Comparison of ENCODE assay signal across 8 cellular contexts in the genomic region with DNA sequence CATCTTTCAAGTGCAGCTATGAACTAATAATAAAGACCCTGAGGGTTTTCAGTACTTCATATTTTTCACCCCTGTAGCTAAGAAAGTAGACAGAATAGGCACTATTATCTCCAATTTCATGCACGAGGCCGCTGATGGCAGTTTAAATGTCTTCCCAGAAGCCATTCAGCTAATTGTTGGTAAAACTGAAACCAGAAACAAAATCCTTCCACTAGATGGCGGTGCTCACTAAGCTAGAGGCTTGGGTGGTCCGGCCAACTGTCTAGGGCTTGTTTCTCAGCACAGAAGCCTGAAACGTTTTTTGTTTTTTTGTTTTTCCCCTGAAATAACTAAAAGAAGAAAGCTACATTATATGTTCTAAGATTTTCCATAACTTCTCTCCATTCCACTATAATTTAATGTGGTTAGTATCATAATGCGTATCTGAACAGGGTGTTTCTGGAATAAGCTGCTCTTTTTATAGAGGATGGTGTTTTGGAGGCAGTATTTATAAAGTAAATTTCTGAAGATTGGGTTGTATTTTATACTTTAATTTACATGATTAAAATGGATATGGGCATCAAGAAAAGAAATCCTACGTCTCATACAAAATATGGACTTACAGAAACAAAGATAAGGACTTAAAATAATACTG.
A peak's percentile ranks its signal among the peaks of the same experiment; 100 is the strongest.
DNase-seq lines count a peak whose midpoint lies in the region; ATAC-seq, FAIRE-seq and TF ChIP-seq lines count a peak whose summit lies in the region.

No MANE protein-coding gene starts in this region.

- TF ChIP-seq RAD21 in GM12878 (IDR thresholded peaks at IDR 0.05; ENCODE audit: insufficient read depth, low read depth, low read length), result peak; percentile 99

- TF ChIP-seq CTCF in GM12878 (IDR thresholded peaks at IDR 0.05 in 2 of 3, conservative IDR thresholded peaks at IDR 0.05 in 1 of 3; ENCODE audit: control insufficient read depth in 2 of 3, extremely low read depth in 1 of 3, insufficient read depth in 1 of 3, low read depth in 3 of 3, low read length in 3 of 3) (peak; percentile 77 to 93 (median 84)), smooth muscle cell (IDR thresholded peaks at IDR 0.05; ENCODE audit: borderline replicate concordance, insufficient read depth, poor library complexity, severe bottlenecking) (peak; percentile 91)

- H3K9ac ChIP-seq in GM12878 (ENCODE audit: control insufficient read depth, insufficient read depth, low read length) (no peak overlapping the region), smooth muscle cell (ENCODE audit: low read depth) (peak overlapping the region; percentile 25)

- H2AFZ ChIP-seq in GM12878 (ENCODE audit: control insufficient read depth, low read depth, low read length) (peak overlapping the region; percentile 39), smooth muscle cell (ENCODE audit: low read depth) (peak overlapping the region; percentile 90)

- in situ Hi-C loops in GM12878 (cut with MboI), result loop anchor here (25.0 kb wide), 1 partner anchor 1448 kb away; no protein-coding TSS in a partner anchor

- H4K20me1 ChIP-seq in GM12878 (ENCODE audit: control insufficient read depth, insufficient read depth) (no peaks in the 10 kb centered on the region), smooth muscle cell (ENCODE audit: low read depth) (no peaks in the 10 kb centered on the region)

- ATAC-seq in GM18519 (IDR thresholded peaks at IDR 0.05; ENCODE audit: low FRiP score, unreplicated experiment) (peak; percentile 93), HG02981 (IDR thresholded peaks at IDR 0.05; ENCODE audit: unreplicated experiment) (peak; percentile 88), GM12878 (peak; percentile 96)

- FAIRE-seq in GM12878 (lab: Jason Lieb, UNC), result peak; percentile 83

- intact Hi-C loops in GM12878 (cut with micrococcal nuclease; ENCODE audit: unreplicated experiment), result loop anchor here (1.0 to 10.0 kb wide), 8 partner anchors 74 to 1470 kb away; no protein-coding TSS in a partner anchor

- H3K27ac ChIP-seq in GM12878 (ENCODE audit: control insufficient read depth, insufficient read depth) (no peak overlapping the region; the same call in 1 of the 2 replicates), smooth muscle cell (ENCODE audit: low read depth) (peak overlapping the region; percentile 80)

- POLR2A ChIA-PET in GM12878 (lab: Charles Lee), result interaction anchor here (0.6 to 1.3 kb wide), 8 partner anchors 9 to 165 kb away, joined by 3 to 7 read pairs (median 3); no protein-coding TSS in a partner anchor

- H3K4me3 ChIP-seq in GM12878 (no peak overlapping the region), smooth muscle cell (no peak overlapping the region)

- no peaks in the 10 kb centered on the region for H3K27me3 ChIP-seq in GM12878 (replicated peaks in 1 of 2; ENCODE audit: control insufficient read depth in 2 of 2, insufficient read depth in 2 of 2, low read length in 1 of 2)
- no peaks in the 10 kb centered on the region for H3K27me3 ChIP-seq in smooth muscle cell (ENCODE audit: low read depth)

- H3F3A ChIP-seq in smooth muscle cell (ENCODE audit: low read depth), result peaks cover 10% of the 10 kb centered on the region

- no TSS peak for BruUV-seq in GM12878 (replicated peaks; lab: Mats Ljungman, UMichigan)

- DNase-seq in AG08396 (ENCODE audit: low spot score) (peak; percentile 58), NCI-H187 (lab: John Stamatoyannopoulos, UW) (peak; percentile 9 to 48), T-helper 2 cell (peak in 4 of 5 experiments; percentile 6 to 66 (median 12)), GM12878 (ENCODE audit: low read depth, low spot score) (peak; percentile 42), iPS DF 4.7 (ENCODE audit: extremely low read depth, low spot score) (peak; percentile 71), smooth muscle cell (lab: John Stamatoyannopoulos, UW; ENCODE audit: unreplicated experiment) (peak; percentile 2)

- H3K36me3 ChIP-seq in GM12878 (ENCODE audit: control insufficient read depth in 2 of 2, insufficient read depth in 2 of 2, low read length in 1 of 2) (no peaks in the 10 kb centered on the region), smooth muscle cell (ENCODE audit: low read depth) (no peaks in the 10 kb centered on the region)

- SMC1A ChIA-PET in GM12878 (lab: Charles Lee; ENCODE audit: uncharacterized antibody, unreplicated experiment), result interaction anchor here (0.7 to 9.7 kb wide), 61 partner anchors 9 to 1282 kb away, joined by 3 to 191 read pairs (median 4); a partner anchor contains a TSS

- H3K9me3 ChIP-seq in GM12878 (replicated peaks; ENCODE audit: control insufficient read depth, insufficient read depth, low read length) (no peaks in the 10 kb centered on the region), smooth muscle cell (replicated peaks; ENCODE audit: low read depth) (no peaks in the 10 kb centered on the region)

- H3K4me2 ChIP-seq in GM12878 (ENCODE audit: control insufficient read depth, insufficient read depth) (peak overlapping the region; percentile 28), smooth muscle cell (peak overlapping the region; percentile 68)

- RAD21 ChIA-PET in GM12878 (lab: Charles Lee; ENCODE audit: unreplicated experiment), result interaction anchor here (0.7 to 5.0 kb wide), 58 partner anchors 9 to 1479 kb away, joined by 3 to 115 read pairs (median 4); no protein-coding TSS in a partner anchor

- H3K79me2 ChIP-seq in GM12878 (ENCODE audit: control insufficient read depth, insufficient read depth, low read length) (no peaks in the 10 kb centered on the region), smooth muscle cell (ENCODE audit: low read depth) (no peaks in the 10 kb centered on the region)

- TF ChIP-seq EP300 in GM12878 (IDR thresholded peaks at IDR 0.05; ENCODE audit: borderline replicate concordance in 1 of 2, control insufficient read depth in 1 of 2, low read depth in 2 of 2, low read length in 2 of 2), result no peak

- TF ChIP-seq POLR2A in GM12878 (IDR thresholded peaks at IDR 0.05; ENCODE audit: low read depth, low read length), result no peak

- 28% methylated on average over 7 of the region's 7 CpGs for WGBS in GM12878 (ENCODE audit: insufficient coverage, insufficient replicate concordance, low lambda C conversion rate, missing lambda C conversion rate)
- 27% methylated on average over 7 of the region's 7 CpGs for WGBS in smooth muscle cell (ENCODE audit: low lambda C conversion rate)

- H3K4me1 ChIP-seq in GM12878 (ENCODE audit: control insufficient read depth, insufficient read depth, low read length) (peaks cover 11% of the 10 kb centered on the region), smooth muscle cell (ENCODE audit: low read depth) (peaks cover 3% of the 10 kb centered on the region)

- CTCF ChIA-PET in GM12878 (lab: Yijun Ruan, JAX), result interaction anchor here (0.6 to 7.3 kb wide), 89 partner anchors 8 to 1790 kb away, joined by 3 to 204 read pairs (median 4); a partner anchor contains a TSS

TF ChIP-seq in GM12878, 131 proteins besides CTCF, POLR2A, EP300 and RAD21:
- TF ChIP-seq HDAC2 (IDR thresholded peaks at IDR 0.05) (no peak), POU2F2 (IDR thresholded peaks at IDR 0.05; ENCODE audit: borderline replicate concordance, low read depth, low read length) (0 out of 3 replicates have a peak, but pooled peaks have one; percentile 36), CREB1 (IDR thresholded peaks at IDR 0.05; ENCODE audit: low read depth) (no peak), NFIC (IDR thresholded peaks at IDR 0.05; ENCODE audit: low read depth, low read length) (no peak), CHD1 (IDR thresholded peaks at IDR 0.05; ENCODE audit: low read depth, low read length) (no peak), IRF4 (IDR thresholded peaks at IDR 0.05; ENCODE audit: low read depth, low read length) (peak; percentile 66; the same call in 1 of the 2 replicates), JUNB (IDR thresholded peaks at IDR 0.05) (no peak), SMC3 (IDR thresholded peaks at IDR 0.05; ENCODE audit: borderline replicate concordance, low read length) (peak; percentile 90), YBX1 (IDR thresholded peaks at IDR 0.05) (no peak), ZNF384 (IDR thresholded peaks at IDR 0.05; ENCODE audit: borderline replicate concordance, low read depth, low read length) (peak; percentile 39; the same call in 1 of the 2 replicates), CEBPB (IDR thresholded peaks at IDR 0.05; ENCODE audit: borderline replicate concordance in 1 of 2, low read depth in 2 of 2, low read length in 2 of 2) (no peak), YY1 (IDR thresholded peaks at IDR 0.05; ENCODE audit: low read depth, low read length) (peak; percentile 66), STAT1 (conservative IDR thresholded peaks at IDR 0.05) (0 out of 2 replicates have a peak, but pooled peaks have one; percentile 47)
- TF ChIP-seq, protein P1, sequence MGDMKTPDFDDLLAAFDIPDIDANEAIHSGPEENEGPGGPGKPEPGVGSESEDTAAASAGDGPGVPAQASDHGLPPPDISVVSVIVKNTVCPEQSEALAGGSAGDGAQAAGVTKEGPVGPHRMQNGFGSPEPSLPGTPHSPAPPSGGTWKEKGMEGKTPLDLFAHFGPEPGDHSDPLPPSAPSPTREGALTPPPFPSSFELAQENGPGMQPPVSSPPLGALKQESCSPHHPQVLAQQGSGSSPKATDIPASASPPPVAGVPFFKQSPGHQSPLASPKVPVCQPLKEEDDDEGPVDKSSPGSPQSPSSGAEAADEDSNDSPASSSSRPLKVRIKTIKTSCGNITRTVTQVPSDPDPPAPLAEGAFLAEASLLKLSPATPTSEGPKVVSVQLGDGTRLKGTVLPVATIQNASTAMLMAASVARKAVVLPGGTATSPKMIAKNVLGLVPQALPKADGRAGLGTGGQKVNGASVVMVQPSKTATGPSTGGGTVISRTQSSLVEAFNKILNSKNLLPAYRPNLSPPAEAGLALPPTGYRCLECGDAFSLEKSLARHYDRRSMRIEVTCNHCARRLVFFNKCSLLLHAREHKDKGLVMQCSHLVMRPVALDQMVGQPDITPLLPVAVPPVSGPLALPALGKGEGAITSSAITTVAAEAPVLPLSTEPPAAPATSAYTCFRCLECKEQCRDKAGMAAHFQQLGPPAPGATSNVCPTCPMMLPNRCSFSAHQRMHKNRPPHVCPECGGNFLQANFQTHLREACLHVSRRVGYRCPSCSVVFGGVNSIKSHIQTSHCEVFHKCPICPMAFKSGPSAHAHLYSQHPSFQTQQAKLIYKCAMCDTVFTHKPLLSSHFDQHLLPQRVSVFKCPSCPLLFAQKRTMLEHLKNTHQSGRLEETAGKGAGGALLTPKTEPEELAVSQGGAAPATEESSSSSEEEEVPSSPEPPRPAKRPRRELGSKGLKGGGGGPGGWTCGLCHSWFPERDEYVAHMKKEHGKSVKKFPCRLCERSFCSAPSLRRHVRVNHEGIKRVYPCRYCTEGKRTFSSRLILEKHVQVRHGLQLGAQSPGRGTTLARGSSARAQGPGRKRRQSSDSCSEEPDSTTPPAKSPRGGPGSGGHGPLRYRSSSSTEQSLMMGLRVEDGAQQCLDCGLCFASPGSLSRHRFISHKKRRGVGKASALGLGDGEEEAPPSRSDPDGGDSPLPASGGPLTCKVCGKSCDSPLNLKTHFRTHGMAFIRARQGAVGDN (IDR thresholded peaks at IDR 0.05), result peak; percentile 3; the same call in 1 of the 2 replicates

Comparison
In these comparisons a context has a peak if more than half of its experiments do, and no peak if none do; other contexts are left out.
1. DNase-seq: peak in every context shown above with its lines; median percentile 71 in iPS DF 4.7; 58 in AG08396; 42 in GM12878; 28 in NCI-H187; 12 in T-helper 2 cell; 2 in smooth muscle cell.